In genomic region chr19:36837902-36838783, GRCh38 we compare ENCODE assay signal across 8 cellular contexts. TPM values are rescaled to one million over a fixed set of nuclear protein-coding genes. Genes with fewer than 3 reads are reported as not detected.
DNase-seq lines count a peak whose midpoint lies in the region; ATAC-seq and TF ChIP-seq lines count a peak whose summit lies in the region.

TSS of gene ZNF790 (minus strand) at chr19:36838387. CDS start at chr19:36825619, 12,768 bp downstream.

- H3K9ac ChIP-seq in duodenal mucosa (ENCODE audit: low read depth in 1 of 2, low read length in 2 of 2) = peak within 1 kb of the TSS; percentile 73 to 75

- H3K27me3 ChIP-seq in duodenal mucosa (ENCODE audit: control insufficient read depth in 1 of 2, insufficient read depth in 2 of 2, low read length in 2 of 2) (no peaks in the 10 kb centered on the region), right lobe of liver (no peaks in the 10 kb centered on the region)

- H3K9me3 ChIP-seq in duodenal mucosa (ENCODE audit: control insufficient read depth in 1 of 2, low read length in 2 of 2) = peaks cover 32 to 33% of the 10 kb centered on the region in 2 donors
- peaks cover 0 to 28% (median 6%) of the 10 kb centered on the region in 4 donors for H3K9me3 ChIP-seq in right lobe of liver

- H3K4me3 ChIP-seq in AG04449 (ENCODE audit: low read depth, low read length) (peak within 1 kb of the TSS; percentile 87), duodenal mucosa (ENCODE audit: low read depth in 1 of 2, low read length in 2 of 2) (peak within 1 kb of the TSS; percentile 82 to 89), right lobe of liver (peak within 1 kb of the TSS; percentile 55 to 98 (median 89))

- peak; percentile 59 for TF ChIP-seq POLR2A in right lobe of liver (IDR thresholded peaks at IDR 0.05)

- DNase-seq in AG04449 (ENCODE audit: low read depth, low spot score) (peak; percentile 56), NCI-H510A (lab: John Stamatoyannopoulos, UW) (peak; percentile 83), right lobe of liver (peak; percentile 89 to 95 (median 93))
- DNase-seq in activated CD4-positive, alpha-beta T cell treated with anti-CD3 and anti-CD28 coated beads, Interleukin-2, amount 50 U/mL, for 48 hours = peak; percentile 81 to 85
- peak; percentile 86 for DNase-seq in stimulated activated CD4-positive, alpha-beta T cell treated with anti-CD3 and anti-CD28 coated beads, Interleukin-4, amount 100 ng/mL, for 24 hours

- H3K27ac ChIP-seq in duodenal mucosa (ENCODE audit: low read depth, low read length) = peak within 1 kb of the TSS; percentile 92
- peak within 1 kb of the TSS; percentile 81 to 88 (median 87) for H3K27ac ChIP-seq in right lobe of liver

- 1% methylated on average over 28 of the region's 56 CpGs for WGBS in right lobe of liver (ENCODE audit: insufficient coverage, low coverage, low lambda C conversion rate, missing lambda C conversion rate)

- TF ChIP-seq CTCF in AG04449 (IDR thresholded peaks at IDR 0.05; ENCODE audit: insufficient read depth, low read length, missing control alignments) (no peak), right lobe of liver (IDR thresholded peaks at IDR 0.05) (no peak)

- CTCF ChIA-PET in AG04449 (lab: Yijun Ruan, JAX) = interaction anchor here (1.1 to 1.3 kb wide), 2 partner anchors 24 to 135 kb away, joined by 3 read pairs; no protein-coding TSS in a partner anchor

- H3K4me1 ChIP-seq in duodenal mucosa (ENCODE audit: control insufficient read depth in 1 of 2, insufficient read depth in 2 of 2, low read length in 2 of 2) (peaks cover 11 to 13% of the 10 kb centered on the region in 2 donors), right lobe of liver (peaks cover 0 to 6% (median 0%) of the 10 kb centered on the region in 4 donors)

- H3K36me3 ChIP-seq in duodenal mucosa (ENCODE audit: control insufficient read depth in 1 of 2, insufficient read depth in 2 of 2, low read length in 2 of 2) (peaks cover 15 to 25% of the 10 kb centered on the region in 2 donors), right lobe of liver (peaks cover 0 to 8% (median 2%) of the 10 kb centered on the region in 4 donors)

- ATAC-seq in GM18873 (IDR thresholded peaks at IDR 0.05; ENCODE audit: low FRiP score, unreplicated experiment) (peak; percentile 66), HG03139 (IDR thresholded peaks at IDR 0.05; ENCODE audit: unreplicated experiment) (peak; percentile 84), right lobe of liver (peak; percentile 97 to 99 (median 98))

- intact Hi-C loops in right lobe of liver (cut with DNase I) = no loop called here

- POLR2A ChIA-PET in AG04449 (lab: Yijun Ruan, JAX) = interaction anchor here (0.7 to 2.0 kb wide), 5 partner anchors 9 to 532 kb away, joined by 3 to 29 read pairs (median 3); partner anchors contain the start of genes ZNF260, ZNF345, ZNF527 and ZNF850

RNA-seq across cellular contexts. Expression of gene ZNF790, which starts in this region (rescaled TPM):
- total RNA-seq in right lobe of liver = 1 to 10 TPM; 3.7 to 6.4 (median 5.5) TPM

Comparison
In these comparisons a context has a peak if more than half of its experiments do, and no peak if none do; other contexts are left out.
1. Peak in every context shown above with its lines: DNase-seq, ATAC-seq, H3K4me3 ChIP-seq and H3K27ac ChIP-seq.